Comparison of ENCODE assay signal across 8 cellular contexts in genomic region chr11:124746621-124747243, GRCh38. TPM values are rescaled to one million over a fixed set of nuclear protein-coding genes. Genes with fewer than 3 reads are reported as not detected.
DNase-seq lines count a peak whose midpoint lies in the region; ATAC-seq and TF ChIP-seq lines count a peak whose summit lies in the region.

No MANE protein-coding gene starts in this region.

- H3K27ac Mint-ChIP-seq in CD14-positive monocyte: peak overlapping the region; percentile 79 to 93 (median 89)
- H3K27ac Mint-ChIP-seq in activated naive CD8-positive, alpha-beta T cell treated with anti-CD3 and anti-CD28 coated beads for 36 hours: peak overlapping the region; percentile 82

- H3K27me3 ChIP-seq in sigmoid colon: peaks cover 29 to 97% (median 93%) of the 10 kb centered on the region in 3 donors

- peak overlapping the region; percentile 11 to 49 (median 44) for H3K4me3 ChIP-seq in sigmoid colon

- peak overlapping the region in 3 of 4 donors; percentile 40 to 59 (median 41) for H3K27ac ChIP-seq in sigmoid colon

- TF ChIP-seq POLR2A in Raji (IDR thresholded peaks at IDR 0.05; ENCODE audit: insufficient read depth, low read depth, low read length): peak; percentile 70
- peak in 1 of 2 donors; percentile 64 for TF ChIP-seq POLR2A in sigmoid colon (IDR thresholded peaks at IDR 0.05)

- H3K9me3 ChIP-seq in sigmoid colon: no peaks in the 10 kb centered on the region

- intact Hi-C loops in CD14-positive monocyte (cut with micrococcal nuclease): no loop called here
- intact Hi-C loops in left ventricle myocardium superior (cut with micrococcal nuclease): no loop called here
- intact Hi-C loops in sigmoid colon (cut with DNase I): no loop called here

- 0 to 2% methylated on average over 37 of the region's 37 CpGs for WGBS in sigmoid colon, 2 donors

- H3K4me3 Mint-ChIP-seq in CD14-positive monocyte: peak overlapping the region; percentile 98 to 99
- H3K4me3 Mint-ChIP-seq in activated naive CD8-positive, alpha-beta T cell treated with anti-CD3 and anti-CD28 coated beads for 36 hours: peak overlapping the region; percentile 90

- peak; percentile 57 for TF ChIP-seq CTCF in CD14-positive monocyte (IDR thresholded peaks at IDR 0.05)
- TF ChIP-seq CTCF in sigmoid colon (IDR thresholded peaks at IDR 0.05): peak in 1 of 4 experiments; percentile 21

- ATAC-seq in GM19372 (IDR thresholded peaks at IDR 0.05; ENCODE audit: low read depth, unreplicated experiment): peak; percentile 92
- ATAC-seq in HG03520 (IDR thresholded peaks at IDR 0.05; ENCODE audit: unreplicated experiment): peak; percentile 86
- ATAC-seq in left ventricle myocardium superior: peak; percentile 88

- peaks cover 17 to 25% of the 10 kb centered on the region in 2 donors for H3K36me3 Mint-ChIP-seq in CD14-positive monocyte
- H3K36me3 Mint-ChIP-seq in activated naive CD8-positive, alpha-beta T cell treated with anti-CD3 and anti-CD28 coated beads for 36 hours: no peaks in the 10 kb centered on the region

- peaks cover 0 to 3% (median 0%) of the 10 kb centered on the region in 7 donors for H3K9me3 Mint-ChIP-seq in CD14-positive monocyte
- no peaks in the 10 kb centered on the region for H3K9me3 Mint-ChIP-seq in activated naive CD8-positive, alpha-beta T cell treated with anti-CD3 and anti-CD28 coated beads for 36 hours

- peaks cover 0 to 27% (median 21%) of the 10 kb centered on the region in 4 donors for H3K4me1 ChIP-seq in sigmoid colon

- H3K27me3 Mint-ChIP-seq in CD14-positive monocyte (ENCODE audit: low read depth in 3 of 3): peaks cover 9 to 14% (median 10%) of the 10 kb centered on the region in 3 donors
- H3K27me3 Mint-ChIP-seq in activated naive CD8-positive, alpha-beta T cell treated with anti-CD3 and anti-CD28 coated beads for 36 hours: peaks cover 4% of the 10 kb centered on the region

- H3K4me1 Mint-ChIP-seq in CD14-positive monocyte: peaks cover 66% of the 10 kb centered on the region
- H3K4me1 Mint-ChIP-seq in activated naive CD8-positive, alpha-beta T cell treated with anti-CD3 and anti-CD28 coated beads for 36 hours: peaks cover 7% of the 10 kb centered on the region

- no peaks in the 10 kb centered on the region for H3K36me3 ChIP-seq in sigmoid colon

- no peak for TF ChIP-seq EP300 in sigmoid colon (IDR thresholded peaks at IDR 0.05)

- DNase-seq in CD14-positive monocyte (ENCODE audit: low spot score) (no peak), left ventricle myocardium superior (peak; percentile 82), sigmoid colon (no peak), GOT3 (lab: John Stamatoyannopoulos, UW) (no peak)
- DNase-seq in activated naive CD8-positive, alpha-beta T cell treated with anti-CD3 and anti-CD28 coated beads for 36 hours: peak; percentile 73

RNA-seq across cellular contexts. Expression of gene VSIG2, which starts 5.3 kb away (rescaled TPM):
- polyA plus RNA-seq in CD14-positive monocyte (not detected), sigmoid colon (10 to 100 TPM; 54.6 to 79.3 (median 66.9) TPM)
- under 1 TPM; 0.18 to 0.31 TPM for total RNA-seq in activated naive CD8-positive, alpha-beta T cell treated with anti-CD3 and anti-CD28 coated beads for 36 hours
- total RNA-seq in left ventricle myocardium superior (1.1 TPM), sigmoid colon (1 to 10 TPM in 1 of 4 donors, under 1 TPM in 2, not detected in 1; 0.36 to 3.0 (median 0.49) TPM)

RNA-seq across cellular contexts. Expression of gene NRGN, which starts 7.0 kb away (rescaled TPM):
- 10 to 100 TPM; 17.2 to 19.2 TPM for polyA plus RNA-seq in CD14-positive monocyte
- 1 to 10 TPM; 7.8 to 8.1 TPM for total RNA-seq in activated naive CD8-positive, alpha-beta T cell treated with anti-CD3 and anti-CD28 coated beads for 36 hours
- 4.1 TPM for total RNA-seq in left ventricle myocardium superior
- 1 to 10 TPM in 2 of 4 donors, under 1 TPM in 1, not detected in 1; 0.95 to 1.3 (median 1.1) TPM for total RNA-seq in sigmoid colon
- polyA plus RNA-seq in sigmoid colon: 1 to 10 TPM in 2 of 3 donors, not detected in 1; 1.8 to 7.4 TPM

RNA-seq across cellular contexts. Expression of gene ESAM, which starts 15.4 kb away (rescaled TPM):
- polyA plus RNA-seq in CD14-positive monocyte (under 1 TPM; 0.18 to 0.74 TPM), sigmoid colon (10 to 100 TPM in 1 of 3 donors, 1 to 10 TPM in 2; 2.3 to 14.9 (median 3.6) TPM)
- total RNA-seq in activated naive CD8-positive, alpha-beta T cell treated with anti-CD3 and anti-CD28 coated beads for 36 hours: 1 to 10 TPM; 1.1 TPM
- total RNA-seq in left ventricle myocardium superior (40.5 TPM), sigmoid colon (1 to 10 TPM; 4.6 to 9.7 (median 7.6) TPM)

RNA-seq across cellular contexts. Expression of gene MSANTD2, which starts 53.5 kb away (rescaled TPM):
- polyA plus RNA-seq in CD14-positive monocyte (1 to 10 TPM; 1.2 to 1.8 TPM), sigmoid colon (1 to 10 TPM; 1.6 to 5.2 (median 1.8) TPM)
- 1 to 10 TPM; 7.2 TPM for total RNA-seq in activated naive CD8-positive, alpha-beta T cell treated with anti-CD3 and anti-CD28 coated beads for 36 hours
- total RNA-seq in left ventricle myocardium superior (3.4 TPM), sigmoid colon (10 to 100 TPM in 3 of 4 donors, 1 to 10 TPM in 1; 8.6 to 23.8 (median 16.0) TPM)

Comparison
In these comparisons a context has a peak if more than half of its experiments do, and no peak if none do; other contexts are left out.
1. DNase-seq: peak in activated naive CD8-positive, alpha-beta T cell treated with anti-CD3 and anti-CD28 coated beads for 36 hours (single experiment) and left ventricle myocardium superior (single experiment); none in CD14-positive monocyte (single experiment), sigmoid colon (single experiment) and GOT3 (single experiment).
2. Peak in every context shown above with its lines, with median percentiles within 50 percentile points of each other: ATAC-seq.